8 cellular contexts compared by ENCODE assay signal in genomic region chr19:15431396-15432017, GRCh38. TPM values are rescaled to one million over a fixed set of nuclear protein-coding genes. Genes with fewer than 3 reads are reported as not detected.
DNase-seq lines count a peak whose midpoint lies in the region; ATAC-seq and TF ChIP-seq lines count a peak whose summit lies in the region.

No MANE protein-coding gene starts in this region.

- CTCF ChIA-PET in AG04449 (lab: Yijun Ruan, JAX), result interaction anchor here (0.9 to 6.3 kb wide), 2 partner anchors 11 to 124 kb away, joined by 3 to 39 read pairs; partner anchors contain the start of gene AKAP8L

- H3K4me3 ChIP-seq in AG04449 (ENCODE audit: low read depth, low read length) (peak overlapping the region; percentile 80), choroid plexus epithelial cell (ENCODE audit: low read depth, low read length) (peak overlapping the region; percentile 82), muscle layer of duodenum (ENCODE audit: low read depth in 1 of 2, low read length in 2 of 2) (peak overlapping the region; percentile 83 to 95)

- no peaks in the 10 kb centered on the region for H3K27me3 Mint-ChIP-seq in IgD-negative memory B cell

- H3K4me1 Mint-ChIP-seq in IgD-negative memory B cell, result peaks cover 15 to 22% (median 19%) of the 10 kb centered on the region in 3 donors

- POLR2A ChIA-PET in AG04449 (lab: Yijun Ruan, JAX), result interaction anchor here (4.4 kb wide), 1 partner anchor 13 kb away, joined by 44 read pairs; the partner anchor contains the start of gene AKAP8L

- DNase-seq in AG04449 (ENCODE audit: low read depth, low spot score), result no peak
- DNase-seq in choroid plexus epithelial cell (ENCODE audit: low read depth), result no peak
- DNase-seq in activated CD4-positive, CD25-positive, alpha-beta regulatory T cell (lab: John Stamatoyannopoulos, UW), result no peak

- no peaks in the 10 kb centered on the region for H3K27me3 ChIP-seq in muscle layer of duodenum (ENCODE audit: low read depth, low read length)

- H3K36me3 ChIP-seq in muscle layer of duodenum (ENCODE audit: control insufficient read depth in 1 of 2, insufficient read depth in 2 of 2, low read length in 2 of 2), result peaks cover 8 to 28% of the 10 kb centered on the region in 2 donors

- H3K27ac Mint-ChIP-seq in IgD-negative memory B cell, result peak overlapping the region; percentile 83 to 90 (median 87)

- H3K9me3 Mint-ChIP-seq in IgD-negative memory B cell, result no peaks in the 10 kb centered on the region

- peaks cover 10 to 39% of the 10 kb centered on the region in 2 donors for H3K4me1 ChIP-seq in muscle layer of duodenum (ENCODE audit: control insufficient read depth in 1 of 2, insufficient read depth in 2 of 2, low read length in 2 of 2)

- peak overlapping the region; percentile 29 for H3K27ac ChIP-seq in muscle layer of duodenum (ENCODE audit: low read length)

- H3K4me3 Mint-ChIP-seq in IgD-negative memory B cell, result peak overlapping the region; percentile 92 to 98 (median 94)

- H3K36me3 Mint-ChIP-seq in IgD-negative memory B cell, result peaks cover 1% of the 10 kb centered on the region

- ATAC-seq in HG03442 (IDR thresholded peaks at IDR 0.05; ENCODE audit: unreplicated experiment) (no peak), GM21447 (IDR thresholded peaks at IDR 0.05; ENCODE audit: unreplicated experiment) (no peak), GM21786 (IDR thresholded peaks at IDR 0.05; ENCODE audit: unreplicated experiment) (no peak)

- no peaks in the 10 kb centered on the region for H3K9me3 ChIP-seq in muscle layer of duodenum (ENCODE audit: control insufficient read depth in 1 of 2, low read length in 2 of 2)

- no peak for TF ChIP-seq CTCF in AG04449 (IDR thresholded peaks at IDR 0.05; ENCODE audit: insufficient read depth, low read length, missing control alignments)
- TF ChIP-seq CTCF in choroid plexus epithelial cell (conservative IDR thresholded peaks at IDR 0.05; ENCODE audit: low read depth, low read length), result no peak

RNA-seq across cellular contexts. Expression of gene AKAP8L, which starts 12.7 kb away (rescaled TPM):
- polyA plus RNA-seq in IgD-negative memory B cell, result 99.6 TPM

RNA-seq across cellular contexts. Expression of gene WIZ, which starts 18.2 kb away (rescaled TPM):
- 1.8 TPM for polyA plus RNA-seq in IgD-negative memory B cell

RNA-seq across cellular contexts. Expression of gene RASAL3, which starts 32.8 kb away (rescaled TPM):
- 27.0 TPM for polyA plus RNA-seq in IgD-negative memory B cell

RNA-seq across cellular contexts. Expression of gene PGLYRP2, which starts 47.8 kb away (rescaled TPM):
- not detected for polyA plus RNA-seq in IgD-negative memory B cell

RNA-seq across cellular contexts. Expression of gene AKAP8, which starts 51.9 kb away (rescaled TPM):
- polyA plus RNA-seq in IgD-negative memory B cell, result 22.8 TPM
